ENCODE assay signal across 31 cellular contexts in genomic region chr3:157837341-157837740, GRCh38.
"Had no signal": no experiment of that assay in that cellular context is flagged by ENCODE, and none has a peak within 500 bp of the region (broad histone marks: within the 10 kb centered on the region; RNA-seq: fewer than 3 reads in every experiment).

No MANE protein-coding gene starts in this region.

- H3K27ac ChIP-seq: adrenal gland, body of pancreas, breast epithelium, SJSA1, WERI-Rb-1 had no signal

- DNase-seq: activated CD4-positive, alpha-beta memory T cell treated with anti-CD3 and anti-CD28 coated beads, Interleukin-2, amount 10 ng/mL, durations not matched to agents 7 days and 5 days; activated CD4-positive, alpha-beta T cell treated with anti-CD3 and anti-CD28 coated beads for 1 hour; activated CD4-positive, alpha-beta T cell treated with anti-CD3 and anti-CD28 coated beads for 48 hours; activated CD4-positive, CD25-positive, alpha-beta regulatory T cell; activated CD8-positive, alpha-beta memory T cell treated with anti-CD3 and anti-CD28 coated beads for 24 hours; activated CD8-positive, alpha-beta memory T cell treated with anti-CD3 and anti-CD28 coated beads, Interleukin-2, amount 10 ng/mL, durations not matched to agents 7 days and 5 days; activated CD8-positive, alpha-beta memory T cell treated with anti-CD3 and anti-CD28 coated beads, Interleukin-2, amount 50 U/mL, for 48 hours; activated gamma-delta T cell; activated naive CD4-positive, alpha-beta T cell treated with Interleukin-2 at 50 U/mL for 16 hours; activated naive CD8-positive, alpha-beta T cell treated with anti-CD3 and anti-CD28 coated beads, Interleukin-2, amount 10 ng/mL, durations not matched to agents 7 days and 5 days; activated T-cell treated with anti-CD3 and anti-CD28 coated beads, Interleukin-2, amount 50 U/mL, for 72 hours; adrenal gland; body of pancreas; caudate nucleus; NCI-H1092 treated with DMSO at 0.1 percent for 48 hours; NCI-H1417; NCI-H146; NCI-H187 treated with DMSO at 0.1 percent for 48 hours; NCI-H2081; NCI-H2171 treated with DMSO at 0.1 percent for 48 hours; NCI-H2227 treated with DMSO at 0.1 percent for 48 hours; NCI-H446; NCI-H510A treated with DMSO at 0.1 percent for 48 hours; NCI-H69; SHP77; T1000; WERI-Rb-1 had no signal

- H3K4me3 ChIP-seq: adrenal gland, body of pancreas, breast epithelium, SJSA1 had no signal

- H3K9me3 ChIP-seq: adrenal gland, body of pancreas, breast epithelium, SJSA1 had no signal

- H3K36me3 ChIP-seq: adrenal gland, breast epithelium, SJSA1, WERI-Rb-1 had no signal

- H3K27me3 ChIP-seq: body of pancreas, breast epithelium, SJSA1 had no signal

- ATAC-seq: activated CD8-positive, alpha-beta memory T cell treated with anti-CD3 and anti-CD28 coated beads, Interleukin-2, amount 10 ng/mL, durations not matched to agents 7 days and 5 days; activated T-cell treated with anti-CD3 and anti-CD28 coated beads, Interleukin-2, amount 50 U/mL, for 72 hours; activated T-helper 17 cell treated with anti-CD3 and anti-CD28 coated beads, Interleukin-2, amount 50 U/mL, for 72 hours; body of pancreas; Panc1 had no signal

- H3K4me1 ChIP-seq: adrenal gland, body of pancreas, breast epithelium had no signal
